In the genomic region with DNA sequence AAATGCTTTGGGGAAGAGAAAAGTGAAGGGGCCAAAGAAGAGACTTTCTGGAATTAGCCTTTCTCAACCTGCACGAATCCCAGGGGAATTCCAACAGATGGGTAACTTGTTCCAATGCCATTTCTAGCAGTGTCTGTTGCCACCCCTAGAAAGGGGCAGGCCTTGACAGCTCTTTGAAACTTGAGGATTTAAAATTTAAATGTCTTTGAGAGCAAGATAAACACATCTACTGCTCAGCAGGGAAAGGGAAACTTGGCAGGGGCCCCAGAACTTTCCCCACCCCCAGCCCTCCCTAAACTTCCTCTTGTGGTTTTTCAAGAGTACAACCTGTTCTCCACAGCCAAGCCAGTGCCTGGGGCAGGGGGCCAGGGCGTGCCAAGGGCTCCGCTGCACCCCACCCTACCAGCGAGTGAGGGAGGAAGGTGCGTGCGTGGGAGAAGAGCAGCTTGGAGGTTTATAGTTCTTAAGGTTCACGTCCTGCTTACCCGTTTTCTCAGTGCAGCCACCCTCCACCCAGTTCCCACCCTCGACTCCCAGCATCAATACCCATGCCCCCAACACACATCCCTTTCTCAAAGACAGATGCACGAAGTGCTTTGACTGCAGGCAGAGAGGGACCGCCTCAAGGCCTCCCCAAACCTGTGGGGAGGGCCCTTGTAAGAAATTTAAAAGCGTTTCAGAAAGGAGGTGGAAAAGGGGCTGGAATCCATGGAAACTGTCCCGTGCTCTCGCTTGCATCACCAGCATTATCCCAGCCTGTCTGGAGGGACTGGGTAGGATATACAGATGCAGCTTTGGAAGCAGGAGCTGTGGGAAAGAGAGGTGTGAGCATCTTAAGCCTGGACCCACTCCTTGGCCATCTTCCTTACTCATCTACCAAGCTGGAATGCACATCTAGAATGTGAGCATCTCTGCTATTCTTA, we compare ENCODE assay signal across 8 cellular contexts. TPM values are rescaled to one million over a fixed set of nuclear protein-coding genes. Genes with fewer than 3 reads are reported as not detected.
DNase-seq lines count a peak whose midpoint lies in the region; ATAC-seq and TF ChIP-seq lines count a peak whose summit lies in the region.

No MANE protein-coding gene starts in this region.

- TF ChIP-seq CTCF in retinal pigment epithelial cell (conservative IDR thresholded peaks at IDR 0.05; ENCODE audit: low read depth, low read length) = no peak

- H3K4me3 ChIP-seq in retinal pigment epithelial cell (ENCODE audit: low read length) = peak overlapping the region; percentile 10

- DNase-seq in COLO829 (ENCODE audit: low spot score) (peak; percentile 35), LHCN-M2 (ENCODE audit: low read depth) (peak; percentile 95), SW480 (ENCODE audit: low spot score) (peak; percentile 30), amygdala (lab: John Stamatoyannopoulos, UW) (peak in 50 of 56 donors; percentile 11 to 77 (median 46)), hepatic stellate cell (ENCODE audit: low spot score) (peak; percentile 69), retinal pigment epithelial cell (ENCODE audit: low read depth) (peak; percentile 43), retina (no peak)

- no peak for ATAC-seq in HG03342 (IDR thresholded peaks at IDR 0.05; ENCODE audit: unreplicated experiment)

RNA-seq across cellular contexts. Expression of gene TAF8, which starts 4.5 kb away (rescaled TPM):
- total RNA-seq in LHCN-M2 (2014; rRNA removed) = 18.1 and 26.5 TPM in 2 replicates
- polyA plus RNA-seq in LHCN-M2 (2012) = 9.8 TPM
